Comparison of ENCODE assay signal across 23 cellular contexts in genomic region chr12:101715045-101715444, GRCh38. TPM values are rescaled to one million over a fixed set of nuclear protein-coding genes. Genes with fewer than 3 reads are reported as not detected.
A peak's percentile ranks its signal among the peaks of the same experiment; 100 is the strongest.
DNase-seq lines count a peak whose midpoint lies in the region; ATAC-seq and TF ChIP-seq lines count a peak whose summit lies in the region.
"Had no signal": no experiment of that assay in that cellular context is flagged by ENCODE, and none has a peak within 500 bp of the region (broad histone marks: within the 10 kb centered on the region; RNA-seq: fewer than 3 reads in every experiment).

No MANE protein-coding gene starts in this region.

- intact Hi-C loops in transverse colon (cut with DNase I; ENCODE audit: low total_unique reads): no loop called here

- no peak for ATAC-seq in GM18909 (IDR thresholded peaks at IDR 0.05; ENCODE audit: poor library complexity, unreplicated experiment)
- ATAC-seq in SK-N-SH treated with all-trans-retinoic acid at 6 μM for 48 hours: no peak
- ATAC-seq: heart left ventricle, left lobe of liver had no signal

- H3K4me1 ChIP-seq in hepatocyte (ENCODE audit: insufficient read depth) (peaks cover 17% of the 10 kb centered on the region), transverse colon (peaks cover 6 to 57% (median 32%) of the 10 kb centered on the region in 4 donors)
- H3K4me1 ChIP-seq: breast epithelium had no signal

- TF ChIP-seq EP300 in transverse colon (IDR thresholded peaks at IDR 0.05; ENCODE audit: low read depth): no peak

- in situ Hi-C loops in transverse colon (cut with MboI; ENCODE audit: low pct_ligation_motif_present in 1 of 4, low pct_unique_long_range_greater_than_20kb in 1 of 4, low sequenced_read_pairs in 3 of 4): no loop called here

- no peak overlapping the region for H2AFZ ChIP-seq in hepatocyte

- H3K9me3 ChIP-seq in hepatocyte (ENCODE audit: low read depth) (no peaks in the 10 kb centered on the region), transverse colon (no peaks in the 10 kb centered on the region)
- H3K9me3 ChIP-seq: BLaER1, breast epithelium, heart left ventricle had no signal

- peak; percentile 37 for DNase-seq in SIG-M5 treated with dmso at 0.1 percent for 504 hours (lab: John Stamatoyannopoulos, UW; ENCODE audit: unreplicated experiment)
- no peak for DNase-seq in SIG-M5 (lab: John Stamatoyannopoulos, UW)
- peak; percentile 17 for DNase-seq in SKM-1 (lab: John Stamatoyannopoulos, UW; ENCODE audit: unreplicated experiment)
- no peak for DNase-seq in hepatocyte (ENCODE audit: low spot score)
- DNase-seq in transverse colon: no peak
- DNase-seq in NCI-H128 (lab: John Stamatoyannopoulos, UW; ENCODE audit: unreplicated experiment): no peak
- DNase-seq: activated B cell treated with CpG ODN at 0.5 μM for 24 hours; activated CD4-positive, alpha-beta T cell treated with anti-CD3 and anti-CD28 coated beads, Interleukin-2, amount 50 U/mL, for 48 hours; activated gamma-delta T cell; adrenal gland; Calu3; heart left ventricle; NCI-H1417; NCI-H510A; occipital lobe; stimulated activated CD8-positive, alpha-beta memory T cell treated with anti-CD3 and anti-CD28 coated beads, Interleukin-4, amount 100 ng/mL, for 48 hours had no signal

- no peaks in the 10 kb centered on the region for H3K9me2 ChIP-seq in hepatocyte (replicated peaks; ENCODE audit: insufficient read depth)

- no peak for TF ChIP-seq CTCF in hepatocyte (IDR thresholded peaks at IDR 0.05; ENCODE audit: poor library complexity)
- TF ChIP-seq CTCF in transverse colon (IDR thresholded peaks at IDR 0.05): no peak

- no peak overlapping the region for H3K4me3 ChIP-seq in hepatocyte
- H3K4me3 ChIP-seq in transverse colon: no peak overlapping the region
- H3K4me3 ChIP-seq: adrenal gland, BLaER1, breast epithelium, heart left ventricle had no signal

- H3K27me3 ChIP-seq in hepatocyte (no peaks in the 10 kb centered on the region), transverse colon (no peaks in the 10 kb centered on the region)
- H3K27me3 ChIP-seq: adrenal gland, BLaER1, breast epithelium, heart left ventricle had no signal

- no peak for TF ChIP-seq POLR2A in transverse colon (IDR thresholded peaks at IDR 0.05)

- H3K4me2 ChIP-seq in hepatocyte: no peak overlapping the region
- H3K4me2 ChIP-seq: BLaER1 had no signal

- WGBS in hepatocyte (ENCODE audit: low lambda C conversion rate, missing lambda C conversion rate): 90% methylated on average over 2 of the region's 2 CpGs
- 50 to 66% methylated on average over 2 of the region's 2 CpGs for WGBS in transverse colon (ENCODE audit: low coverage in 1 of 2), 2 donors

- peak overlapping the region; percentile 9 for H3K27ac ChIP-seq in hepatocyte
- H3K27ac ChIP-seq in transverse colon: peak overlapping the region in 3 of 4 donors; percentile 12 to 75 (median 73)
- H3K27ac ChIP-seq: BLaER1, breast epithelium, heart left ventricle had no signal

- H4K20me1 ChIP-seq in hepatocyte (ENCODE audit: insufficient read depth, poor library complexity, severe bottlenecking): peaks cover 5% of the 10 kb centered on the region

- H3K36me3 ChIP-seq in hepatocyte (replicated peaks; ENCODE audit: insufficient read depth, low read depth): no peaks in the 10 kb centered on the region
- no peaks in the 10 kb centered on the region for H3K36me3 ChIP-seq in transverse colon
- H3K36me3 ChIP-seq: adrenal gland, breast epithelium had no signal

- peaks cover 74% of the 10 kb centered on the region for H3K79me2 ChIP-seq in hepatocyte

TF ChIP-seq in SK-N-SH treated with all-trans-retinoic acid at 6 μM for 48 hours, 23 proteins besides CTCF, POLR2A, EP300 and RAD21:
- TF ChIP-seq GLIS3 (CRISPR knock-in tag; IDR thresholded peaks at IDR 0.05): no peak
- TF ChIP-seq ZFP3 (CRISPR knock-in tag; IDR thresholded peaks at IDR 0.05): no peak
- TF ChIP-seq ESRRG (CRISPR knock-in tag; IDR thresholded peaks at IDR 0.05): no peak
- no peak for TF ChIP-seq SNAI2 (CRISPR knock-in tag; IDR thresholded peaks at IDR 0.05)
- TF ChIP-seq TSHZ2 (CRISPR knock-in tag; IDR thresholded peaks at IDR 0.05): no peak
- TF ChIP-seq CSRNP3 (CRISPR knock-in tag; IDR thresholded peaks at IDR 0.05): no peak
- no peak for TF ChIP-seq BACH2 (CRISPR knock-in tag; IDR thresholded peaks at IDR 0.05; ENCODE audit: borderline replicate concordance)
- TF ChIP-seq ZNF8 (CRISPR knock-in tag; IDR thresholded peaks at IDR 0.05): no peak
- TF ChIP-seq TCF4 (CRISPR knock-in tag; IDR thresholded peaks at IDR 0.05; ENCODE audit: borderline replicate concordance): no peak
- TF ChIP-seq ZNF70 (CRISPR knock-in tag; IDR thresholded peaks at IDR 0.05): no peak
- TF ChIP-seq PATZ1 (CRISPR knock-in tag; IDR thresholded peaks at IDR 0.05; ENCODE audit: borderline replicate concordance): no peak
- TF ChIP-seq ZNF565 (CRISPR knock-in tag; conservative IDR thresholded peaks at IDR 0.05; ENCODE audit: low read depth): no peak
- no peak for TF ChIP-seq CSDC2 (CRISPR knock-in tag; IDR thresholded peaks at IDR 0.05)
- no peak for TF ChIP-seq PPARA (CRISPR knock-in tag; IDR thresholded peaks at IDR 0.05; ENCODE audit: borderline replicate concordance)
- TF ChIP-seq ZFP30 (CRISPR knock-in tag; IDR thresholded peaks at IDR 0.05): no peak
- TF ChIP-seq ISL1 (CRISPR knock-in tag; IDR thresholded peaks at IDR 0.05): no peak

RNA-seq across cellular contexts. Expression of gene CHPT1, which starts 17.6 kb away (rescaled TPM):
- total RNA-seq in hepatocyte (92.3 and 100 TPM in 2 replicates), transverse colon (100 to 1,000 TPM; 114 to 215 (median 138) TPM)
- polyA plus RNA-seq in hepatocyte: 95.1 and 127 TPM in 2 replicates

RNA-seq across cellular contexts. Expression of gene SYCP3, which starts 24.2 kb away (rescaled TPM):
- total RNA-seq in hepatocyte (0.07 TPM in 1 of 2 replicates, not detected in the other), transverse colon (under 1 TPM in 1 of 4 donors, not detected in 3; 0.16 TPM)
- 1.0 and 1.2 TPM in 2 replicates for polyA plus RNA-seq in hepatocyte
- total RNA-seq: dermis microvascular lymphatic vessel endothelial cell, heart left ventricle, left lobe of liver had no signal
- polyA plus RNA-seq: endothelial cell of umbilical vein had no signal

Comparison
In these comparisons a context has a peak if more than half of its experiments do, and no peak if none do; other contexts are left out.
1. DNase-seq: peak in SIG-M5 treated with dmso at 0.1 percent for 504 hours (single experiment) and SKM-1 (single experiment); none in SIG-M5 (single experiment), hepatocyte (single experiment), transverse colon (single experiment) and NCI-H128 (single experiment).